ENCODE assay signal across 8 cellular contexts in the genomic region with DNA sequence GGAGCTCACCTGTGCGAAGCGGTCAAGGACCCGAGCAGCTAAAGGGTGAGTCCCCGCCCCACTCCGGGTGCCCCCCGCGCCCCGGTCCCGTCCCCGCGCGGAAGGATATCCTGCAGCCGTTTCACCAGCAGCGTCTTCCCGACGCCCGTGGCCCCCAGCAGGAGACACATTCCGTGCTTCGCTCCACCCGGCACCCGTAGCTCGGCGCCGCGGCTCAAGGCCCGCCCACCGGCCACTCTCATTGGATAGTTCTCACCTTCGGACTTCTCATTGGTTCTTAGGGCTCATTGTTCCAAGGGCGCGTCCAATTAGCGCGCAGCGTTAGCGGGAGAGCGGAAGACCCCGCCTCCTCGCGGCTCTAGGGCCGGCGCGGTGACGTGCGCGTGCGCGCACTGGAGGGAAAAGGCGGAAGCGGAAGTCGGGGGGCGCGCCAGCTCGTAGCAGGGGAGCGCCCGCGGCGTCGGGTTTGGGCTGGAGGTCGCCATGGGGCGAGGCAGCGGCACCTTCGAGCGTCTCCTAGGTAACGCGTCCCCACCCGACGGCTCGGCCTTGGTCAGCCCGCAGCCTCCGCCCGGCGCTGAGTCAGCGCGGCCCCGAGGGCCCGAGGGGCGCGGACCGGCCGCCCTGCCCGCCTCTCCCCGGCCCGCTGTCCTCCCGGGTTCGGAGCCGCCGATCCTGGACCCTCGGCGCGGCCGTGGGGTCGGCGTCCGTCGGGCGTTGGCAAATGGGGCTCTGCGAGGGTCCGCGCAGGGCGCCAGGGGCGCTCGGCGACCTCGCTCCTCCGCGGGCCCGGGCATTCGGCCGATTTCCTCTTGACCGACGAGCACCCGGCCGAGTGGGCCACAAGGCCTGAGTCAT. TPM values are rescaled to one million over a fixed set of nuclear protein-coding genes. Genes with fewer than 3 reads are reported as not detected.
A peak's percentile ranks its signal among the peaks of the same experiment; 100 is the strongest.
DNase-seq lines count a peak whose midpoint lies in the region; ATAC-seq lines count a peak whose summit lies in the region.

A gene with protein sequence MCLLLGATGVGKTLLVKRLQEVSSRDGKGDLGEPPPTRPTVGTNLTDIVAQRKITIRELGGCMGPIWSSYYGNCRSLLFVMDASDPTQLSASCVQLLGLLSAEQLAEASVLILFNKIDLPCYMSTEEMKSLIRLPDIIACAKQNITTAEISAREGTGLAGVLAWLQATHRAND (minus strand): TSS at position 214 of the 858 bp plus-strand sequence. CDS start 44 bp downstream, at position 170.
A gene with protein sequence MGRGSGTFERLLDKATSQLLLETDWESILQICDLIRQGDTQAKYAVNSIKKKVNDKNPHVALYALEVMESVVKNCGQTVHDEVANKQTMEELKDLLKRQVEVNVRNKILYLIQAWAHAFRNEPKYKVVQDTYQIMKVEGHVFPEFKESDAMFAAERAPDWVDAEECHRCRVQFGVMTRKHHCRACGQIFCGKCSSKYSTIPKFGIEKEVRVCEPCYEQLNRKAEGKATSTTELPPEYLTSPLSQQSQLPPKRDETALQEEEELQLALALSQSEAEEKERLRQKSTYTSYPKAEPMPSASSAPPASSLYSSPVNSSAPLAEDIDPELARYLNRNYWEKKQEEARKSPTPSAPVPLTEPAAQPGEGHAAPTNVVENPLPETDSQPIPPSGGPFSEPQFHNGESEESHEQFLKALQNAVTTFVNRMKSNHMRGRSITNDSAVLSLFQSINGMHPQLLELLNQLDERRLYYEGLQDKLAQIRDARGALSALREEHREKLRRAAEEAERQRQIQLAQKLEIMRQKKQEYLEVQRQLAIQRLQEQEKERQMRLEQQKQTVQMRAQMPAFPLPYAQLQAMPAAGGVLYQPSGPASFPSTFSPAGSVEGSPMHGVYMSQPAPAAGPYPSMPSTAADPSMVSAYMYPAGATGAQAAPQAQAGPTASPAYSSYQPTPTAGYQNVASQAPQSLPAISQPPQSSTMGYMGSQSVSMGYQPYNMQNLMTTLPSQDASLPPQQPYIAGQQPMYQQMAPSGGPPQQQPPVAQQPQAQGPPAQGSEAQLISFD (plus strand): TSS at position 428 of the 858 bp plus-strand sequence. CDS start 56 bp downstream, at position 484.

- peaks cover 37 to 70% (median 54%) of the 10 kb centered on the region in 11 experiments for H3K36me3 ChIP-seq in BLaER1 treated with 17β-estradiol and CSF1 and Interleukin-3, amounts not matched to agents 10 nM and 100 nM

- peak; percentile 94 for ATAC-seq in GM19351 (IDR thresholded peaks at IDR 0.05; ENCODE audit: unreplicated experiment)
- peak; percentile 93 for ATAC-seq in HG03521 (IDR thresholded peaks at IDR 0.05; ENCODE audit: unreplicated experiment)
- ATAC-seq in left colon = peak; percentile 95

- H3K9ac ChIP-seq in BLaER1 treated with 17β-estradiol and CSF1 and Interleukin-3, amounts not matched to agents 10 nM and 100 nM = peak within 1 kb of the TSS; percentile 94 to 98 (median 97)

- H4K20me1 ChIP-seq in BLaER1 treated with 17β-estradiol and CSF1 and Interleukin-3, amounts not matched to agents 10 nM and 100 nM = peaks cover 44 to 90% (median 79%) of the 10 kb centered on the region in 11 experiments; a peak in 21 of 22 replicates

- peak within 1 kb of the TSS; percentile 92 to 100 (median 98) for H3K4me3 ChIP-seq in BLaER1 treated with 17β-estradiol and CSF1 and Interleukin-3, amounts not matched to agents 10 nM and 100 nM

- peaks cover 33 to 63% (median 50%) of the 10 kb centered on the region in 10 experiments for H3K4me1 ChIP-seq in BLaER1 treated with 17β-estradiol and CSF1 and Interleukin-3, amounts not matched to agents 10 nM and 100 nM

- intact Hi-C loops in left colon (cut with DNase I, micrococcal nuclease) = no loop called here

- peak within 1 kb of the TSS; percentile 95 to 100 (median 98) for H3K4me2 ChIP-seq in BLaER1 treated with 17β-estradiol and CSF1 and Interleukin-3, amounts not matched to agents 10 nM and 100 nM

- peak within 1 kb of the TSS; percentile 91 to 98 (median 94) for H3K27ac ChIP-seq in BLaER1 treated with 17β-estradiol and CSF1 and Interleukin-3, amounts not matched to agents 10 nM and 100 nM

- H3K9me3 ChIP-seq in BLaER1 treated with 17β-estradiol and CSF1 and Interleukin-3, amounts not matched to agents 10 nM and 100 nM (replicated peaks in 1 of 11) = no peaks in the 10 kb centered on the region

- DNase-seq in NCI-H748 (lab: John Stamatoyannopoulos, UW; ENCODE audit: unreplicated experiment) (peak; percentile 100), cortex of kidney (lab: John Stamatoyannopoulos, UW) (peak; percentile 84), left colon (peak; percentile 97 to 98)
- peak; percentile 97 for DNase-seq in activated CD4-positive, alpha-beta T cell treated with anti-CD3 and anti-CD28 coated beads, Interleukin-2, amount 50 U/mL, for 1 hour
- peak; percentile 97 for DNase-seq in stimulated activated CD4-positive, alpha-beta T cell treated with anti-CD3 and anti-CD28 coated beads, Interleukin-1b, Interleukin-23, amount 100 ng/mL, for 48 hours

- no peaks in the 10 kb centered on the region for H3K27me3 ChIP-seq in BLaER1 treated with 17β-estradiol and CSF1 and Interleukin-3, amounts not matched to agents 10 nM and 100 nM

RNA-seq across cellular contexts. Expression of the first gene that starts in this region (rescaled TPM):
- total RNA-seq in left colon = 10 to 100 TPM; 14.3 to 30.5 TPM

RNA-seq across cellular contexts. Expression of the second gene that starts in this region (rescaled TPM):
- total RNA-seq in left colon = 100 to 1,000 TPM in 1 of 2 donors, 10 to 100 TPM in 1; 98.5 to 105 TPM

Comparison
In these comparisons a context has a peak if more than half of its experiments do, and no peak if none do; other contexts are left out.
1. Peak in every context shown above with its lines: DNase-seq, ATAC-seq, H3K4me3 ChIP-seq and H3K27ac ChIP-seq.